Comparison of ENCODE assay signal across 26 cellular contexts in the genomic region with DNA sequence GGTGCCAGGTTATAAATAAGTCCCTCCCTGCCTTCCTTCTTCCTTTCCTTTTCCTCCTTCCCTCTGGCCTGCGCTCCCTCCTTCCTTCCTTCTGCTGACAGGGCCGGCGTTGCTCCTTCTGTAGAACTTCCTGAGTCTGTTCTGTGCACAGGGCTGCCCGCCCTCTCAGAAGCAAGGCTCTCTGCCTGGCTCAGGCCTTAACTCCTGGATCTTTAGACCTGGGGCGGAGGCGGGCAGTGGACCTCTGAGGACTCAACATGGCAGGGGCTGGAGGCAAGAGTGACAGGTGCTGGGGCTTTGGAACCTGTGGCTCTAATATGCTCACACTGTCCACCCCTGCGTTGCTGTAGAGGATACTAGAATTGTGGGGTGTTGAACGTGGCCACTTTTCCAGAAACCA.
"Had no signal": no experiment of that assay in that cellular context is flagged by ENCODE, and none has a peak within 500 bp of the region (broad histone marks: within the 10 kb centered on the region; RNA-seq: fewer than 3 reads in every experiment).

No MANE protein-coding gene starts in this region.

- H3K27me3 ChIP-seq: brain microvascular endothelial cell, colonic mucosa, esophagus squamous epithelium, gastroesophageal sphincter had no signal

- H3K27me3 Mint-ChIP-seq: activated B cell treated with CpG ODN at 0.5 μM for 24 hours; activated CD8-positive, alpha-beta T cell treated with anti-CD3 and anti-CD28 coated beads for 36 hours; activated naive CD8-positive, alpha-beta T cell; activated T-helper 17 cell treated with anti-CD3 and anti-CD28 coated beads, Interleukin-2, amount 50 U/mL, for 72 hours; central memory CD8-positive, alpha-beta T cell had no signal

- ATAC-seq: activated CD4-positive, CD25-positive, alpha-beta regulatory T cell treated with anti-CD3 and anti-CD28 coated beads, Interleukin-2, amount 50 U/mL, for 24 hours; activated CD8-positive, alpha-beta T cell treated with anti-CD3 and anti-CD28 coated beads for 36 hours; activated T-cell treated with anti-CD3 and anti-CD28 coated beads, Interleukin-2, amount 50 U/mL, for 4 hours; activated T-helper 17 cell treated with anti-CD3 and anti-CD28 coated beads, Interleukin-2, amount 50 U/mL, for 72 hours; gastroesophageal sphincter had no signal

- H3K27ac Mint-ChIP-seq: activated B cell treated with CpG ODN at 0.5 μM for 24 hours; activated CD8-positive, alpha-beta T cell treated with anti-CD3 and anti-CD28 coated beads for 36 hours; activated naive CD8-positive, alpha-beta T cell; activated T-helper 17 cell treated with anti-CD3 and anti-CD28 coated beads, Interleukin-2, amount 50 U/mL, for 72 hours had no signal

- H3K36me3 ChIP-seq: brain microvascular endothelial cell, colonic mucosa, esophagus squamous epithelium, gastroesophageal sphincter had no signal

- H3K9me3 ChIP-seq: colonic mucosa, esophagus squamous epithelium, gastroesophageal sphincter had no signal

- H3K36me3 Mint-ChIP-seq: activated naive CD8-positive, alpha-beta T cell had no signal

- H3K4me3 Mint-ChIP-seq: activated B cell treated with CpG ODN at 0.5 μM for 24 hours; activated CD8-positive, alpha-beta T cell treated with anti-CD3 and anti-CD28 coated beads for 36 hours; activated naive CD8-positive, alpha-beta T cell; activated T-cell treated with anti-CD3 and anti-CD28 coated beads, Interleukin-2, amount 50 U/mL, for 4 hours; activated T-helper 17 cell treated with anti-CD3 and anti-CD28 coated beads, Interleukin-2, amount 50 U/mL, for 72 hours; central memory CD8-positive, alpha-beta T cell had no signal

- DNase-seq: activated B cell treated with CpG ODN at 0.5 μM for 24 hours; activated CD4-positive, alpha-beta T cell treated with anti-CD3 and anti-CD28 coated beads for 48 hours; activated CD4-positive, alpha-beta T cell treated with anti-CD3 and anti-CD28 coated beads, Interleukin-2, amount 50 U/mL, for 1 hour; activated CD4-positive, alpha-beta T cell treated with anti-CD3 and anti-CD28 coated beads, Interleukin-2, amount 50 U/mL, for 48 hours; activated CD8-positive, alpha-beta memory T cell treated with anti-CD3 and anti-CD28 coated beads for 24 hours; activated CD8-positive, alpha-beta T cell treated with anti-CD3 and anti-CD28 coated beads for 36 hours; activated effector memory CD4-positive, alpha-beta T cell treated with Interleukin-2 at 50 U/mL for 16 hours; activated gamma-delta T cell treated with Interleukin-2 at 50 U/mL for 16 hours; activated naive CD4-positive, alpha-beta T cell treated with anti-CD3 and anti-CD28 coated beads, Interleukin-2, amount 50 U/mL, for 16 hours; activated naive CD4-positive, alpha-beta T cell treated with Interleukin-2 at 50 U/mL for 16 hours; activated T-cell treated with anti-CD3 and anti-CD28 coated beads, Interleukin-2, amount 50 U/mL, for 4 hours; amniotic stem cell; anterior cingulate cortex; brain microvascular endothelial cell; colonic mucosa; effector CD8-positive, alpha-beta T cell; esophagus squamous epithelium; foreskin melanocyte; T-helper 2 cell had no signal

- H3K4me3 ChIP-seq: colonic mucosa, esophagus squamous epithelium, gastroesophageal sphincter had no signal

- H3K27ac ChIP-seq: brain microvascular endothelial cell, colonic mucosa, epithelial cell of prostate, esophagus squamous epithelium, gastroesophageal sphincter, VCaP had no signal

- H3K4me1 ChIP-seq: colonic mucosa, esophagus squamous epithelium, gastroesophageal sphincter had no signal

- H3K4me1 Mint-ChIP-seq: activated B cell treated with CpG ODN at 0.5 μM for 24 hours; activated T-helper 17 cell treated with anti-CD3 and anti-CD28 coated beads, Interleukin-2, amount 50 U/mL, for 72 hours; central memory CD8-positive, alpha-beta T cell had no signal

- H3K9me3 Mint-ChIP-seq: activated B cell treated with CpG ODN at 0.5 μM for 24 hours; activated CD8-positive, alpha-beta T cell treated with anti-CD3 and anti-CD28 coated beads for 36 hours; activated T-cell treated with anti-CD3 and anti-CD28 coated beads, Interleukin-2, amount 50 U/mL, for 4 hours; activated T-helper 17 cell treated with anti-CD3 and anti-CD28 coated beads, Interleukin-2, amount 50 U/mL, for 72 hours; central memory CD8-positive, alpha-beta T cell had no signal
